Comparison of ENCODE assay signal across 21 cellular contexts in the genomic region with DNA sequence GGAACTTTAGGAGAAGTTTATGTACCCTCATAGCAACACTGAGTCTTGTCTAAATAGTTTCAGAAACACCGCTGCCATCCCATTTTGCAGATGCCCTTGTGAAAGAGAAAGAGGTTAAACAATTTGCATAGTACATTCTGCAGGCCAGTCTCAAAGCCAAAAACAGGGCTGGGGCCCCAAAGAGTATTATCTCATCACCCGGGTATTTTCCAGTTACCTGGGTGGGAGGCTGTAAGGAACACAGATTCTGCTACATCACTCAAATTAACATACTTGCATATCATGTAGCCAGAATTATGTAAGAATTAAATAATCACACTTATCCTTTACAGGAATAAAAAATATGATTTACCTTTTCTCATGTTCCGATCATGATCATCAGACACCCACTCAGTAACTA. TPM values are rescaled to one million over a fixed set of nuclear protein-coding genes. Genes with fewer than 3 reads are reported as not detected.
DNase-seq lines count a peak whose midpoint lies in the region; ATAC-seq and TF ChIP-seq lines count a peak whose summit lies in the region.
"Had no signal": no experiment of that assay in that cellular context is flagged by ENCODE, and none has a peak within 500 bp of the region (broad histone marks: within the 10 kb centered on the region; RNA-seq: fewer than 3 reads in every experiment).

No MANE protein-coding gene starts in this region.

- in situ Hi-C loops in GM13976 (cut with MboI; ENCODE audit: low sequenced_read_pairs, unreplicated experiment), result no loop called here

- H3K36me3 ChIP-seq in mesendoderm (ENCODE audit: control insufficient read depth, insufficient read depth, low read length), result no peaks in the 10 kb centered on the region
- H3K36me3 ChIP-seq in suprapubic skin, result no peaks in the 10 kb centered on the region
- H3K36me3 ChIP-seq in right lobe of liver, result no peaks in the 10 kb centered on the region
- no peaks in the 10 kb centered on the region for H3K36me3 ChIP-seq in lower lobe of right lung
- H3K36me3 ChIP-seq: brain microvascular endothelial cell, right atrium auricular region, tibial artery had no signal

- no peak overlapping the region for H2AK5ac ChIP-seq in mesendoderm (ENCODE audit: low read length)

- TF ChIP-seq CTCF in GM13976 (IDR thresholded peaks at IDR 0.05; ENCODE audit: borderline replicate concordance, control extremely low read depth, extremely low read depth, insufficient read depth, missing control alignments) (no peak), suprapubic skin (IDR thresholded peaks at IDR 0.05) (no peak), right lobe of liver (IDR thresholded peaks at IDR 0.05) (no peak), lower lobe of right lung (IDR thresholded peaks at IDR 0.05) (no peak)

- peaks cover 11% of the 10 kb centered on the region for H3K79me2 ChIP-seq in mesendoderm (ENCODE audit: control insufficient read depth, insufficient read depth, low read length)

- H3K4me2 ChIP-seq in mesendoderm (ENCODE audit: low read length), result no peak overlapping the region

- no peak overlapping the region for H3K4ac ChIP-seq in mesendoderm (ENCODE audit: low read depth, low read length)

- no peak overlapping the region for H4K5ac ChIP-seq in mesendoderm (ENCODE audit: low read length)

- no peak overlapping the region for H3K56ac ChIP-seq in mesendoderm (ENCODE audit: low read length)

- ATAC-seq in GM19468 (IDR thresholded peaks at IDR 0.05; ENCODE audit: extremely low read depth, unreplicated experiment) (peak; percentile 30), HG03280 (IDR thresholded peaks at IDR 0.05; ENCODE audit: unreplicated experiment) (peak; percentile 66), right lobe of liver (no peak), HG03108 (IDR thresholded peaks at IDR 0.05; ENCODE audit: unreplicated experiment) (no peak), lower lobe of right lung (no peak)
- ATAC-seq: esophagus mucosa, left lobe of liver had no signal

- no peaks in the 10 kb centered on the region for H3K79me1 ChIP-seq in mesendoderm (ENCODE audit: low read length)

- H3K9ac ChIP-seq in mesendoderm (ENCODE audit: low read length), result no peak overlapping the region

- no peak for TF ChIP-seq POLR2A in suprapubic skin (IDR thresholded peaks at IDR 0.05)
- TF ChIP-seq POLR2A in right lobe of liver (IDR thresholded peaks at IDR 0.05), result no peak

- no peak overlapping the region for H4K8ac ChIP-seq in mesendoderm (ENCODE audit: low read depth, low read length)

- H2BK120ac ChIP-seq in mesendoderm (ENCODE audit: low read depth, low read length), result no peak overlapping the region

- no peak for TF ChIP-seq EP300 in suprapubic skin (IDR thresholded peaks at IDR 0.05)

- H3K23ac ChIP-seq in mesendoderm (ENCODE audit: low read length), result no peak overlapping the region

- H3K9me3 ChIP-seq in suprapubic skin (no peaks in the 10 kb centered on the region), right lobe of liver (no peaks in the 10 kb centered on the region), lower lobe of right lung (no peaks in the 10 kb centered on the region)
- H3K9me3 ChIP-seq: right atrium auricular region, tibial artery had no signal

- H2BK5ac ChIP-seq in mesendoderm (ENCODE audit: low read length), result no peak overlapping the region

- no peak overlapping the region for H3K4me3 ChIP-seq in mesendoderm (ENCODE audit: low read length)
- no peak overlapping the region for H3K4me3 ChIP-seq in suprapubic skin
- H3K4me3 ChIP-seq in right lobe of liver, result no peak overlapping the region
- H3K4me3 ChIP-seq in lower lobe of right lung, result no peak overlapping the region
- H3K4me3 ChIP-seq: right atrium auricular region, tibial artery had no signal

- intact Hi-C loops in right lobe of liver (cut with DNase I), result loop anchor here in 1 of 2 donors (5.0 kb wide), 1 partner anchor 167 kb away; no protein-coding TSS in a partner anchor
- intact Hi-C loops in lower lobe of right lung (cut with DNase I), result no loop called here

- WGBS in mesendoderm (ENCODE audit: extremely low coverage, insufficient coverage, low lambda C conversion rate), result no CpG with 5 or more reads among the region's 3 CpGs
- WGBS in suprapubic skin, result 54% methylated on average over 3 of the region's 3 CpGs
- 61% methylated on average over 3 of the region's 3 CpGs for WGBS in right lobe of liver (ENCODE audit: insufficient coverage, low coverage, low lambda C conversion rate, missing lambda C conversion rate)

- DNase-seq in GM13976 (ENCODE audit: low spot score), result peak; percentile 54
- peak; percentile 88 for DNase-seq in mesendoderm
- DNase-seq in suprapubic skin (ENCODE audit: low spot score in 2 of 2), result no peak
- DNase-seq in right lobe of liver, result no peak
- no peak for DNase-seq in lower lobe of right lung
- DNase-seq: activated CD4-positive, alpha-beta T cell treated with anti-CD3 and anti-CD28 coated beads for 1 hour; activated naive CD8-positive, alpha-beta T cell treated with anti-CD3 and anti-CD28 coated beads, Interleukin-2, amount 10 ng/mL, durations not matched to agents 7 days and 5 days; brain microvascular endothelial cell; CD4-positive, CD25-positive, alpha-beta regulatory T cell; DMS53; NCI-H1694 treated with DMSO at 0.1 percent for 48 hours; NCI-H446 treated with DMSO at 0.1 percent for 48 hours; occipital lobe; stimulated activated naive CD4-positive, alpha-beta T cell; tibial artery had no signal

- H3K27me3 ChIP-seq in mesendoderm (ENCODE audit: insufficient read depth, low read length, poor library complexity) (no peaks in the 10 kb centered on the region), suprapubic skin (no peaks in the 10 kb centered on the region), right lobe of liver (no peaks in the 10 kb centered on the region), lower lobe of right lung (ENCODE audit: low read depth) (peaks cover 5% of the 10 kb centered on the region)
- H3K27me3 ChIP-seq: brain microvascular endothelial cell, right atrium auricular region, tibial artery had no signal

- H3K18ac ChIP-seq in mesendoderm (ENCODE audit: low read length), result no peak overlapping the region

- no peak overlapping the region for H3K27ac ChIP-seq in mesendoderm (ENCODE audit: low read depth, low read length)
- no peak overlapping the region for H3K27ac ChIP-seq in suprapubic skin
- H3K27ac ChIP-seq in right lobe of liver, result peak overlapping the region in 1 of 3 donors; percentile 26
- no peak overlapping the region for H3K27ac ChIP-seq in lower lobe of right lung
- H3K27ac ChIP-seq: brain microvascular endothelial cell, right atrium auricular region, tibial artery had no signal

- H2BK15ac ChIP-seq in mesendoderm (replicated peaks; ENCODE audit: low read depth), result peak overlapping the region; percentile 20

- H3K4me1 ChIP-seq in mesendoderm (ENCODE audit: control insufficient read depth, low read depth, low read length) (no peaks in the 10 kb centered on the region), suprapubic skin (peaks cover 16% of the 10 kb centered on the region), right lobe of liver (no peaks in the 10 kb centered on the region), lower lobe of right lung (no peaks in the 10 kb centered on the region)

RNA-seq across cellular contexts. Expression of a gene that starts 3.1 kb away (rescaled TPM):
- 47.8 TPM for polyA plus RNA-seq in mesendoderm (2013, experiment 1 of 2)
- 49.6 TPM for polyA plus RNA-seq in mesendoderm (2013, experiment 2 of 2)
- total RNA-seq in suprapubic skin (1 to 10 TPM; 2.8 to 7.0 (median 5.9) TPM), right lobe of liver (10 to 100 TPM in 4 of 6 experiments, 1 to 10 TPM in 2; 6.1 to 12.1 (median 10.3) TPM), lower lobe of right lung (14.0 TPM)

Comparison
In these comparisons a context has a peak if more than half of its experiments do, and no peak if none do; other contexts are left out.
1. DNase-seq: peak in GM13976 (single experiment) and mesendoderm (single experiment); none in suprapubic skin (0 of 2), right lobe of liver (0 of 3) and lower lobe of right lung (single experiment).
2. ATAC-seq: peak in GM19468 (single experiment) and HG03280 (single experiment); none in right lobe of liver (0 of 4), HG03108 (single experiment) and lower lobe of right lung (0 of 2).